In the genomic region with DNA sequence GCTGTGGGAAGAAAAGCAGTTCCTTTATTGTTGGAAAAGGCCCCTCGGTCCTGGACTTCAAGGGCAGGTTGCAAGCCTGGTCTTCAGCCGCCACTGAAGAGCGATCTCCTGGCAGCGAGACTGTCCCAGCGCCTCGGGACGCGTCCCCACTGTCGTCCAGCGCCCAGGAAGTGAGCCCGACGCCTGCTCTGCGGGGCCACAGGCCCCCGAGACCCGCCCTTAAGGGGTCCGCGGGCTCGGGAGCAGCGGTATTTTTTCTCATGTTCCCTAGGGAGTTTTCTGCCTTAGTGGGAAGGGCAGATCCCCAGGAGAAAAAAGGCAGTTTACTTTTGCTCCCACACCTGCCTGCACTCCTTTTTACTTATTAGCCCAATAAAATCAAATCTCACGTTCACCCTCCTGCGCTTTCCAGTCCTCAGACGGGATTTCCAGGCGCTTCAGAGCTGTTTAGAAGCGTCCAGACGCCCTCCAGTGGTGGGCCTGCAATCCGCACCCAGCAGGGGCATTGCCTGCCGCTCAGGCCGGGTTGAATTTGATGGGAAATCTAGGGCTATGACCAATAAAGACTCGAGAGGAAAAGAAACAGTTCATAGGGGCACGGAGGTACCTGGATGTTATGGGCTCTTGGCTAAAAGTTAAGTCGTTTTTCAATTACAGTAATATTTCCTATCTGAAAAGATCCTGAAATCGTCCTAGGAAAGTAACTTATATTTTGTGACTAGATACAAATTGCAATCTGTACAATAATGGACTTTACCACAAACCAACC, we compare ENCODE assay signal across 8 cellular contexts. TPM values are rescaled to one million over a fixed set of nuclear protein-coding genes. Genes with fewer than 3 reads are reported as not detected.
DNase-seq lines count a peak whose midpoint lies in the region; ATAC-seq, FAIRE-seq and TF ChIP-seq lines count a peak whose summit lies in the region.

No MANE protein-coding gene starts in this region.

- dilution Hi-C loops in keratinocyte (cut with MboI; ENCODE audit: extremely low pct_ligation_motif_present, low sequenced_read_pairs), result no loop called here

- no peaks in the 10 kb centered on the region for H4K20me1 ChIP-seq in keratinocyte (ENCODE audit: control insufficient read depth, extremely low read depth, insufficient read depth, low read length)

- no peaks in the 10 kb centered on the region for H3K9me3 ChIP-seq in keratinocyte (ENCODE audit: control insufficient read depth, low read depth, low read length)

- peak overlapping the region; percentile 92 for H2AFZ ChIP-seq in keratinocyte (ENCODE audit: control insufficient read depth, low read length)

- H3K36me3 ChIP-seq in keratinocyte (ENCODE audit: control insufficient read depth in 2 of 2, extremely low read depth in 1 of 2, insufficient read depth in 2 of 2, low read length in 2 of 2), result no peaks in the 10 kb centered on the region

- H3K79me2 ChIP-seq in keratinocyte (ENCODE audit: control insufficient read depth, insufficient read depth, low read length), result peaks cover 24% of the 10 kb centered on the region

- no peaks in the 10 kb centered on the region for H3K27me3 ChIP-seq in keratinocyte (ENCODE audit: control insufficient read depth, extremely low read depth, insufficient read depth, low read length)

- FAIRE-seq in keratinocyte (lab: Jason Lieb, UNC), result peak; percentile 91

- H3K9me1 ChIP-seq in keratinocyte (ENCODE audit: control insufficient read depth, extremely low read depth, insufficient read depth, low read length), result no peaks in the 10 kb centered on the region

- peaks cover 5% of the 10 kb centered on the region for H3K4me1 ChIP-seq in keratinocyte (ENCODE audit: control insufficient read depth, extremely low read depth, insufficient read depth, low read length)

- TF ChIP-seq CTCF in keratinocyte (optimal IDR thresholded peaks at IDR 0.05 in 1 of 3, IDR thresholded peaks at IDR 0.05 in 1 of 3, conservative IDR thresholded peaks at IDR 0.05 in 1 of 3; ENCODE audit: extremely low read depth in 1 of 3, insufficient read depth in 2 of 3, low read length in 3 of 3), result peak; percentile 92 to 98 (median 96)

- H3K4me3 ChIP-seq in keratinocyte (ENCODE audit: control insufficient read depth in 2 of 3, extremely low read depth in 1 of 3, insufficient read depth in 2 of 3, low read depth in 1 of 3, low read length in 3 of 3), result peak overlapping the region; percentile 43 to 82 (median 68)

- peak overlapping the region; percentile 88 for H3K27ac ChIP-seq in keratinocyte (ENCODE audit: control insufficient read depth, insufficient read depth, low read length)

- peak; percentile 87 for DNase-seq in AG08395 (ENCODE audit: low spot score)
- peak; percentile 90 for DNase-seq in NCI-H2196 treated with DMSO at 0.1 percent for 48 hours (lab: John Stamatoyannopoulos, UW; ENCODE audit: unreplicated experiment)
- DNase-seq in cerebellum (ENCODE audit: low spot score), result peak; percentile 79
- no peak for DNase-seq in keratinocyte (ENCODE audit: low read depth, low spot score)
- peak; percentile 69 to 80 (median 74) for DNase-seq in stimulated activated CD4-positive, alpha-beta T cell treated with anti-CD3 and anti-CD28 coated beads, Interleukin-12 subunit alpha, Interleukin-12 subunit beta, amount 100 ng/mL, for 48 hours (ENCODE audit: low read depth in 2 of 3, low spot score in 1 of 3)

- H3K4me2 ChIP-seq in keratinocyte (ENCODE audit: control insufficient read depth, extremely low read depth, insufficient read depth, low read depth, low read length), result peak overlapping the region; percentile 97

- peak; percentile 72 for ATAC-seq in GM18870 (IDR thresholded peaks at IDR 0.05; ENCODE audit: unreplicated experiment)
- ATAC-seq in HG03135 (IDR thresholded peaks at IDR 0.05; ENCODE audit: unreplicated experiment), result peak; percentile 68
- peak; percentile 70 to 72 for ATAC-seq in activated CD4-positive, CD25-positive, alpha-beta regulatory T cell treated with anti-CD3 and anti-CD28 coated beads, Interleukin-2, amount 50 U/mL, for 24 hours

- H3K9ac ChIP-seq in keratinocyte (ENCODE audit: control insufficient read depth, extremely low read depth, insufficient read depth, low read length), result peak overlapping the region; percentile 92

RNA-seq across cellular contexts. Expression of a gene that starts 2.8 kb away (rescaled TPM):
- total RNA-seq in cerebellum, result 22.9 TPM
- polyA plus RNA-seq in keratinocyte, result 2.8 to 5.9 TPM (median 4.8 TPM) in 3 replicates
- 35.3 TPM for polyA plus RNA-seq in keratinocyte (2011; ENCODE audit: low read depth)
- 1.9 and 3.9 TPM in 2 replicates for polyA plus RNA-seq in keratinocyte (2011; cell fraction: cytosol; rRNA removed)
- polyA plus RNA-seq in keratinocyte (2011; cell fraction: nucleus; rRNA removed), result 13.1 and 14.5 TPM in 2 replicates
- polyA plus RNA-seq in keratinocyte (2012; ENCODE audit: low replicate concordance), result 5.9 and 13.0 TPM in 2 replicates
- polyA minus RNA-seq in keratinocyte, result 6.8 to 19.9 TPM (median 13.7 TPM) in 3 replicates
- polyA minus RNA-seq in keratinocyte (2011; cell fraction: cytosol; rRNA and poly(A)+ RNA removed), result 2.7 TPM
- polyA minus RNA-seq in keratinocyte (2011; cell fraction: nucleus; rRNA and poly(A)+ RNA removed), result 12.5 and 23.9 TPM in 2 replicates
